1 cellular context compared by ENCODE assay signal in the genomic region with DNA sequence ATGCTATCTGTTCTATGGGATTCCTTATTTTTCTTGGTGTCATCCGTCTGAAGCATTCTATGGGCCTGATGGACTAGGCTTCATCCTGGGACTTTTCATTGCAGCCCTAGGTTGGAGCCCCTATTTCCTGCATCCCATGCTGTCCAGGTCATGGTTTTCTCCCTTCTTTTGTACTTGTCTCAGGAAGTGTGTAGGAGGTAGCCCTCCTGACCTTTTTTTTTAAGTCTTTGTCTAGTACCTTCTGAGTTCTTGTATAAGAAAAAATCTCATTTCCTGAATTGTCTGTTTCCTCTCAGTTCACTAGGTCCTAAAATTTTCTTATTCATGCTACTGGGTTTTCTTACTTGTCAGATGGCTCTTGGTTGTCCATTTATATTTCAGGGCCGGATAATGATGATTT.
TF ChIP-seq lines count a peak whose summit lies in the region.

No MANE protein-coding gene starts in this region.

TF ChIP-seq in IMR-90, 13 proteins besides CTCF, POLR2A, EP300 and RAD21 (continued from another document):
- TF ChIP-seq, protein P1, sequence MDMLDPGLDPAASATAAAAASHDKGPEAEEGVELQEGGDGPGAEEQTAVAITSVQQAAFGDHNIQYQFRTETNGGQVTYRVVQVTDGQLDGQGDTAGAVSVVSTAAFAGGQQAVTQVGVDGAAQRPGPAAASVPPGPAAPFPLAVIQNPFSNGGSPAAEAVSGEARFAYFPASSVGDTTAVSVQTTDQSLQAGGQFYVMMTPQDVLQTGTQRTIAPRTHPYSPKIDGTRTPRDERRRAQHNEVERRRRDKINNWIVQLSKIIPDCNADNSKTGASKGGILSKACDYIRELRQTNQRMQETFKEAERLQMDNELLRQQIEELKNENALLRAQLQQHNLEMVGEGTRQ (IDR thresholded peaks at IDR 0.05; ENCODE audit: low read depth, low read length), result no peak
- no peak for TF ChIP-seq BHLHE40 (IDR thresholded peaks at IDR 0.05; ENCODE audit: low read depth, low read length)
- no peak for TF ChIP-seq NFE2L2 (IDR thresholded peaks at IDR 0.05; ENCODE audit: low read depth, low read length)
- TF ChIP-seq CEBPB (IDR thresholded peaks at IDR 0.05; ENCODE audit: low read depth, low read length), result no peak
- no peak for TF ChIP-seq MAFK (IDR thresholded peaks at IDR 0.05; ENCODE audit: low read depth, low read length)
- no peak for TF ChIP-seq ELK1 (IDR thresholded peaks at IDR 0.05; ENCODE audit: borderline replicate concordance, low read depth, low read length)
- no peak for TF ChIP-seq SMC3 (IDR thresholded peaks at IDR 0.05; ENCODE audit: low read depth, low read length)
- TF ChIP-seq MXI1 (IDR thresholded peaks at IDR 0.05; ENCODE audit: borderline replicate concordance, low read depth, low read length), result no peak
- no peak for TF ChIP-seq FOS (IDR thresholded peaks at IDR 0.05; ENCODE audit: low read depth, low read length)
- TF ChIP-seq CHD1 (IDR thresholded peaks at IDR 0.05; ENCODE audit: low read depth, low read length), result no peak
- no peak for TF ChIP-seq MAZ (IDR thresholded peaks at IDR 0.05; ENCODE audit: borderline replicate concordance, low read depth, low read length)
- no peak for TF ChIP-seq RFX5 (IDR thresholded peaks at IDR 0.05; ENCODE audit: low read depth, low read length)
